ENCODE assay signal across 8 cellular contexts in the genomic region with DNA sequence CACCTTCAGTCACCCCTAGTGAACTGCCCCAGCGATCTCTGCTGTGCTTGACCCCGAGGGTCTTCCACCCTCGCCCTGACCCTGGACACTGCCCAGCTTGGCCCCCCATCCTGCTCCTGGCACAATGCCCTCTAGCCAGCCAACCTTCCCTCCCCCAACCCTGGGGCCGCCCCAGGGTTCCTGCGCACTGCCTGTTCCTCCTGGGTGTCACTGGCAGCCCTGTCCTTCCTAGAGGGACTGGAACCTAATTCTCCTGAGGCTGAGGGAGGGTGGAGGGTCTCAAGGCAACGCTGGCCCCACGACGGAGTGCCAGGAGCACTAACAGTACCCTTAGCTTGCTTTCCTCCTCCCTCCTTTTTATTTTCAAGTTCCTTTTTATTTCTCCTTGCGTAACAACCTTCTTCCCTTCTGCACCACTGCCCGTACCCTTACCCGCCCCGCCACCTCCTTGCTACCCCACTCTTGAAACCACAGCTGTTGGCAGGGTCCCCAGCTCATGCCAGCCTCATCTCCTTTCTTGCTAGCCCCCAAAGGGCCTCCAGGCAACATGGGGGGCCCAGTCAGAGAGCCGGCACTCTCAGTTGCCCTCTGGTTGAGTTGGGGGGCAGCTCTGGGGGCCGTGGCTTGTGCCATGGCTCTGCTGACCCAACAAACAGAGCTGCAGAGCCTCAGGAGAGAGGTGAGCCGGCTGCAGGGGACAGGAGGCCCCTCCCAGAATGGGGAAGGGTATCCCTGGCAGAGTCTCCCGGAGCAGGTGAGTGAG. TPM values are rescaled to one million over a fixed set of nuclear protein-coding genes. Genes with fewer than 3 reads are reported as not detected.
DNase-seq lines count a peak whose midpoint lies in the region; ATAC-seq lines count a peak whose summit lies in the region.

A gene with protein sequence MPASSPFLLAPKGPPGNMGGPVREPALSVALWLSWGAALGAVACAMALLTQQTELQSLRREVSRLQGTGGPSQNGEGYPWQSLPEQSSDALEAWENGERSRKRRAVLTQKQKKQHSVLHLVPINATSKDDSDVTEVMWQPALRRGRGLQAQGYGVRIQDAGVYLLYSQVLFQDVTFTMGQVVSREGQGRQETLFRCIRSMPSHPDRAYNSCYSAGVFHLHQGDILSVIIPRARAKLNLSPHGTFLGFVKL (plus strand): TSS at position 207 of the 763 bp plus-strand sequence. CDS start 290 bp downstream, at position 497.

- peak within 1 kb of the TSS; percentile 96 for H3K27ac ChIP-seq in layer of hippocampus (ENCODE audit: low read depth, low read length)
- peak within 1 kb of the TSS; percentile 95 for H3K27ac ChIP-seq in temporal lobe (ENCODE audit: low read depth, low read length)

- H3K4me1 ChIP-seq in adipocyte (ENCODE audit: control insufficient read depth, insufficient read depth, low read length): peaks cover 37% of the 10 kb centered on the region

- H3K4me3 ChIP-seq in adipocyte (ENCODE audit: low read length): peak within 1 kb of the TSS; percentile 71

- DNase-seq in T-helper 1 cell (no peak), adipocyte (ENCODE audit: low read depth) (no peak), NCI-H1694 (lab: John Stamatoyannopoulos, UW) (no peak), GOT3 (lab: John Stamatoyannopoulos, UW) (no peak)

- H3K9me3 ChIP-seq in adipocyte (ENCODE audit: control insufficient read depth, low read length): no peaks in the 10 kb centered on the region

- ATAC-seq in HG03469 (IDR thresholded peaks at IDR 0.05; ENCODE audit: unreplicated experiment): no peak

- H3K4me1 Mint-ChIP-seq in T-helper 1 cell treated with Interleukin-12 subunit alpha and Interleukin-12 subunit beta and Interleukin-4 antibody, amounts not matched to agents 30 μg/mL and 1 μg/mL, for 36 hours (ENCODE audit: low read depth): peaks cover 48% of the 10 kb centered on the region

- H3K4me3 Mint-ChIP-seq in T-helper 1 cell treated with Interleukin-12 subunit alpha and Interleukin-12 subunit beta and Interleukin-4 antibody, amounts not matched to agents 30 μg/mL and 1 μg/mL, for 36 hours: peak within 1 kb of the TSS; percentile 17

- H3K36me3 ChIP-seq in adipocyte (ENCODE audit: control insufficient read depth, insufficient read depth, low read length, severe bottlenecking): peaks cover under 1% of the 10 kb centered on the region

- H3K36me3 Mint-ChIP-seq in T-helper 1 cell treated with Interleukin-12 subunit alpha and Interleukin-12 subunit beta and Interleukin-4 antibody, amounts not matched to agents 30 μg/mL and 1 μg/mL, for 36 hours (ENCODE audit: low read depth): peaks cover 35% of the 10 kb centered on the region

- H3K9ac ChIP-seq in adipocyte (ENCODE audit: low read length): peak within 1 kb of the TSS; percentile 88

- H3K27me3 ChIP-seq in adipocyte (replicated peaks; ENCODE audit: control insufficient read depth, insufficient read depth, low read length) (no peaks in the 10 kb centered on the region), layer of hippocampus (ENCODE audit: control insufficient read depth, insufficient read depth, low read length) (no peaks in the 10 kb centered on the region)

- H3K27me3 Mint-ChIP-seq in T-helper 1 cell treated with Interleukin-12 subunit alpha and Interleukin-12 subunit beta and Interleukin-4 antibody, amounts not matched to agents 30 μg/mL and 1 μg/mL, for 36 hours (ENCODE audit: low read depth): no peaks in the 10 kb centered on the region

- H3K27ac Mint-ChIP-seq in T-helper 1 cell treated with Interleukin-12 subunit alpha and Interleukin-12 subunit beta and Interleukin-4 antibody, amounts not matched to agents 30 μg/mL and 1 μg/mL, for 36 hours: peak within 1 kb of the TSS; percentile 65

- H3K9me3 Mint-ChIP-seq in T-helper 1 cell treated with Interleukin-12 subunit alpha and Interleukin-12 subunit beta and Interleukin-4 antibody, amounts not matched to agents 30 μg/mL and 1 μg/mL, for 36 hours: no peaks in the 10 kb centered on the region

RNA-seq across cellular contexts. Expression of the gene that starts here (rescaled TPM):
- total RNA-seq in temporal lobe: 0.49 TPM
